In genomic region chr17:6789146-6789545, GRCh38 we compare ENCODE assay signal across 26 cellular contexts. TPM values are rescaled to one million over a fixed set of nuclear protein-coding genes. Genes with fewer than 3 reads are reported as not detected.
"Had no signal": no experiment of that assay in that cellular context is flagged by ENCODE, and none has a peak within 500 bp of the region (broad histone marks: within the 10 kb centered on the region; RNA-seq: fewer than 3 reads in every experiment).

No MANE protein-coding gene starts in this region.

- H3K27me3 ChIP-seq: MG63, SJSA1 had no signal

- ATAC-seq: K562, Panc1, PC-3 had no signal

- H3K4me1 ChIP-seq: SJSA1 had no signal

- H3K4me3 ChIP-seq: K562, MG63, SJSA1, SK-N-MC had no signal

- H3K4me2 ChIP-seq: KMS-11 had no signal

- DNase-seq: MG63, NCI-H1092 treated with DMSO at 0.1 percent for 48 hours, NCI-H1436, NCI-H187, NCI-H2029, NCI-H2081 treated with DMSO at 0.1 percent for 48 hours, NCI-H2171, NCI-H226, NCI-H446, NCI-H510A, NCI-H524 treated with DMSO at 0.1 percent for 48 hours, NCI-H69, NCI-H774, PC-3, Right ventricle myocardium superior, SIG-M5 had no signal

- H3K9me3 ChIP-seq: MG63, SJSA1 had no signal

- H3K27ac ChIP-seq: HL-60, KMS-11, SJSA1, SK-N-MC had no signal

- H3K36me3 ChIP-seq: MG63, SJSA1 had no signal

- H3K9ac ChIP-seq: KMS-11 had no signal

- FAIRE-seq: HTR-8/SVneo, K562 had no signal

RNA-seq across cellular contexts. Expression of gene FBXO39, which starts 13.1 kb away (rescaled TPM):
- total RNA-seq: K562, LHCN-M2, OCI-LY7, PC-3 had no signal
- polyA plus RNA-seq: IgD-negative memory B cell, K562 had no signal

RNA-seq across cellular contexts. Expression of gene XAF1, which starts 33.3 kb away (rescaled TPM):
- total RNA-seq: PC-3 had no signal

RNA-seq across cellular contexts. Expression of gene TEKT1, which starts 42.4 kb away (rescaled TPM):
- total RNA-seq: K562, LHCN-M2, OCI-LY7, PC-3, Right ventricle myocardium superior had no signal
- polyA plus RNA-seq: IgD-negative memory B cell had no signal
